ENCODE assay signal across 12 cellular contexts in genomic region chr10:32951111-32951510, GRCh38. TPM values are rescaled to one million over a fixed set of nuclear protein-coding genes. Genes with fewer than 3 reads are reported as not detected.
A peak's percentile ranks its signal among the peaks of the same experiment; 100 is the strongest.
DNase-seq lines count a peak whose midpoint lies in the region; ATAC-seq, FAIRE-seq and TF ChIP-seq lines count a peak whose summit lies in the region.
"Had no signal": no experiment of that assay in that cellular context is flagged by ENCODE, and none has a peak within 500 bp of the region (broad histone marks: within the 10 kb centered on the region; RNA-seq: fewer than 3 reads in every experiment).

No MANE protein-coding gene starts in this region.

- no peaks in the 10 kb centered on the region for H3K9me3 Mint-ChIP-seq in activated CD8-positive, alpha-beta T cell treated with anti-CD3 and anti-CD28 coated beads for 36 hours
- H3K9me3 Mint-ChIP-seq: CD14-positive monocyte had no signal

- H3K9ac ChIP-seq in iPS-15b (ENCODE audit: low read depth, low read length), result peak overlapping the region; percentile 40

- peaks cover 47% of the 10 kb centered on the region for H3K4me1 ChIP-seq in iPS-15b (ENCODE audit: control insufficient read depth, insufficient read depth, low read length)

- no peak for ATAC-seq in activated CD8-positive, alpha-beta T cell treated with anti-CD3 and anti-CD28 coated beads for 36 hours
- ATAC-seq in HG03354 (IDR thresholded peaks at IDR 0.05; ENCODE audit: poor library complexity, severe bottlenecking, unreplicated experiment) (no peak), GM18868 (IDR thresholded peaks at IDR 0.05; ENCODE audit: unreplicated experiment) (no peak)
- ATAC-seq: activated CD4-positive, CD25-positive, alpha-beta regulatory T cell treated with anti-CD3 and anti-CD28 coated beads, Interleukin-2, amount 50 U/mL, for 24 hours had no signal

- no peaks in the 10 kb centered on the region for H3K36me3 ChIP-seq in iPS-15b (ENCODE audit: control insufficient read depth, insufficient read depth, low read length)

- peak overlapping the region; percentile 50 for H3K4me3 ChIP-seq in iPS-15b (ENCODE audit: low read depth, low read length)

- peak overlapping the region; percentile 14 for H3K4me3 Mint-ChIP-seq in activated CD8-positive, alpha-beta T cell treated with anti-CD3 and anti-CD28 coated beads for 36 hours
- H3K4me3 Mint-ChIP-seq: CD14-positive monocyte had no signal

- TF ChIP-seq POLR2A in H54 (IDR thresholded peaks at IDR 0.05; ENCODE audit: low read depth, low read length), result no peak

- intact Hi-C loops in activated CD8-positive, alpha-beta T cell treated with anti-CD3 and anti-CD28 coated beads for 36 hours (cut with micrococcal nuclease), result no loop called here

- no peak overlapping the region for H3K27ac Mint-ChIP-seq in activated CD8-positive, alpha-beta T cell treated with anti-CD3 and anti-CD28 coated beads for 36 hours

- H3K4me1 Mint-ChIP-seq in activated CD8-positive, alpha-beta T cell treated with anti-CD3 and anti-CD28 coated beads for 36 hours (ENCODE audit: low read depth), result peaks cover 73% of the 10 kb centered on the region

- FAIRE-seq in H54 (lab: Jason Lieb, UNC), result peak; percentile 38

- peak overlapping the region; percentile 2; the same call in 1 of the 2 replicates for H3K27ac ChIP-seq in 22Rv1

- POLR2A ChIA-PET in activated CD8-positive, alpha-beta T cell treated with anti-CD3 and anti-CD28 coated beads for 36 hours (lab: Charles Lee), result interaction anchor here (0.6 to 0.7 kb wide), 2 partner anchors 8 to 25 kb away, joined by 3 to 4 read pairs; no protein-coding TSS in a partner anchor

- H3K27me3 Mint-ChIP-seq in activated CD8-positive, alpha-beta T cell treated with anti-CD3 and anti-CD28 coated beads for 36 hours, result no peaks in the 10 kb centered on the region

- CTCF ChIA-PET in activated CD8-positive, alpha-beta T cell treated with anti-CD3 and anti-CD28 coated beads for 36 hours (lab: Charles Lee), result interaction anchor here (1.0 kb wide), 1 partner anchor 58 kb away, joined by 3 read pairs; no protein-coding TSS in a partner anchor

- DNase-seq in H54 (ENCODE audit: insufficient read length, low spot score) (no peak), NCI-H2171 (lab: John Stamatoyannopoulos, UW) (no peak)
- no peak for DNase-seq in activated CD8-positive, alpha-beta T cell treated with anti-CD3 and anti-CD28 coated beads for 36 hours
- DNase-seq in activated CD4-positive, alpha-beta T cell treated with anti-CD3 and anti-CD28 coated beads, Interleukin-2, amount 50 U/mL, for 4 hours, result no peak
- DNase-seq: anterior cingulate cortex, RPMI8226 had no signal

- no peaks in the 10 kb centered on the region for H3K27me3 ChIP-seq in iPS-15b (ENCODE audit: control insufficient read depth, insufficient read depth, low read length)

- H3K36me3 Mint-ChIP-seq in activated CD8-positive, alpha-beta T cell treated with anti-CD3 and anti-CD28 coated beads for 36 hours (ENCODE audit: low read depth), result peaks cover 7% of the 10 kb centered on the region

- H3K9me3 ChIP-seq in iPS-15b (ENCODE audit: control insufficient read depth, insufficient read depth, low read length), result no peaks in the 10 kb centered on the region

- TF ChIP-seq CTCF in 22Rv1 (IDR thresholded peaks at IDR 0.05), result no peak
- no peak for TF ChIP-seq CTCF in activated CD8-positive, alpha-beta T cell treated with anti-CD3 and anti-CD28 coated beads for 36 hours (IDR thresholded peaks at IDR 0.05)

RNA-seq across cellular contexts. Expression of gene ITGB1, which starts 6.9 kb away (rescaled TPM):
- 10 to 100 TPM; 45.1 to 45.4 TPM for total RNA-seq in activated CD8-positive, alpha-beta T cell treated with anti-CD3 and anti-CD28 coated beads for 36 hours
